24 cellular contexts compared by ENCODE assay signal in the genomic region with DNA sequence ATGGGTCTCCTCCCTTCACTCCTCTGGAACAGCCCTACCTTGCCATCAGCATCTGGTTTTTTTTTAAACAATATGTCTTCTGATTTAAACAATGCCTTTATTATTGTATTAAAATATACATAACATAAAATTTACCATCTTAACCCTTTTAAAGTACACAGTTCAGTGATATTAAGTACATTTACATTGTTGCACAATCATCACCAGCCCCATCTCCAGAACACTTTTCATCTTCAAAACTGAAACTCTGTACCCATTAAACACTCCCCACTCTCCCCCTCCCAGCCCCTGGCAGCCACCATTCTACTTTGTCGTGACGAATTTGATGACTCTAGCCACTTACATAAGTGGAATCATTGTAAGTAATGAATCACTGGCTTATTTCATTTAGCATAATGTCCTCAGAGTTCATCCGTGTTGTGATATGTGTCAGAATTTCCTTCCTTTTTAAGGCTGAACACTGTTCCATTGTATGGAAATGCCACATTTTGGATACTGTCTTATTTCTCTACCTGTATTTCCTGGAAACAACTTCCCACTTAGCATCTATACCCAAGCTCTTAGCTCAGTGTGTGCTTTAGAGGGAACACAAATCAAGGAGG. TPM values are rescaled to one million over a fixed set of nuclear protein-coding genes. Genes with fewer than 3 reads are reported as not detected.
A peak's percentile ranks its signal among the peaks of the same experiment; 100 is the strongest.
DNase-seq lines count a peak whose midpoint lies in the region; ATAC-seq, FAIRE-seq and TF ChIP-seq lines count a peak whose summit lies in the region.
"Had no signal": no experiment of that assay in that cellular context is flagged by ENCODE, and none has a peak within 500 bp of the region (broad histone marks: within the 10 kb centered on the region; RNA-seq: fewer than 3 reads in every experiment).

No MANE protein-coding gene starts in this region.

- CTCF ChIA-PET in mammary epithelial cell (lab: Charles Lee; ENCODE audit: low non-redundant PET), result no interaction called here
- CTCF ChIA-PET in MCF 10A (lab: Yijun Ruan, JAX), result interaction anchor here (0.6 kb wide), 1 partner anchor 753 kb away, joined by 4 read pairs; no protein-coding TSS in a partner anchor
- CTCF ChIA-PET in endothelial cell of umbilical vein (lab: Charles Lee), result interaction anchor here (1.9 kb wide), 1 partner anchor 10 kb away, joined by 9 read pairs; no protein-coding TSS in a partner anchor

- dilution Hi-C loops in mammary epithelial cell (cut with HindIII; ENCODE audit: low sequenced_read_pairs) (no loop called here), endothelial cell of umbilical vein (cut with MboI; ENCODE audit: extremely low pct_ligation_motif_present, low sequenced_read_pairs) (no loop called here)

- H3K9me2 ChIP-seq in Karpas-422 (replicated peaks; ENCODE audit: insufficient read depth, low read length), result no peaks in the 10 kb centered on the region

- ATAC-seq in GM18909 (IDR thresholded peaks at IDR 0.05; ENCODE audit: poor library complexity, unreplicated experiment), result no peak
- ATAC-seq in GM18505 (IDR thresholded peaks at IDR 0.05; ENCODE audit: unreplicated experiment), result no peak
- ATAC-seq: body of pancreas, gastrocnemius medialis had no signal

- H3K27me3 Mint-ChIP-seq in MCF 10A (ENCODE audit: insufficient read depth, unreplicated experiment), result no peaks in the 10 kb centered on the region

- no peak overlapping the region for H3K4me2 ChIP-seq in mammary epithelial cell (ENCODE audit: insufficient read depth, low read depth, low read length)
- peak overlapping the region; percentile 45 for H3K4me2 ChIP-seq in endothelial cell of umbilical vein (ENCODE audit: insufficient read depth, low read length)
- H3K4me2 ChIP-seq in Karpas-422 (ENCODE audit: low read depth, low read length, poor library complexity, severe bottlenecking), result no peak overlapping the region

- no peak overlapping the region for H3K27ac Mint-ChIP-seq in MCF 10A (ENCODE audit: low read depth, unreplicated experiment)

- no peaks in the 10 kb centered on the region for H3K9me1 ChIP-seq in endothelial cell of umbilical vein (replicated peaks; ENCODE audit: control insufficient read depth, extremely low read depth, insufficient read depth, low read length)

- 7% methylated on average over 3 of the region's 3 CpGs for WGBS in mammary epithelial cell (ENCODE audit: low coverage, missing lambda C conversion rate)

- H3K36me3 ChIP-seq in mammary epithelial cell (ENCODE audit: insufficient read depth, low read length), result no peaks in the 10 kb centered on the region
- H3K36me3 ChIP-seq in endothelial cell of umbilical vein (ENCODE audit: control insufficient read depth in 2 of 2, extremely low read depth in 1 of 2, insufficient read depth in 2 of 2, low read length in 2 of 2), result no peaks in the 10 kb centered on the region
- H3K36me3 ChIP-seq in Karpas-422 (ENCODE audit: insufficient read depth, low read length), result no peaks in the 10 kb centered on the region
- H3K36me3 ChIP-seq: gastrocnemius medialis, Peyer's patch, thyroid gland had no signal

- H3K79me2 ChIP-seq in mammary epithelial cell (ENCODE audit: insufficient read depth, low read length), result no peaks in the 10 kb centered on the region
- no peaks in the 10 kb centered on the region for H3K79me2 ChIP-seq in endothelial cell of umbilical vein (ENCODE audit: control insufficient read depth, insufficient read depth, low read length)
- no peaks in the 10 kb centered on the region for H3K79me2 ChIP-seq in Karpas-422 (ENCODE audit: low read length)

- no peaks in the 10 kb centered on the region for H3K4me1 Mint-ChIP-seq in MCF 10A (ENCODE audit: insufficient read depth, unreplicated experiment)
- H3K4me1 Mint-ChIP-seq: neural crest cell had no signal

- peak; percentile 92 for FAIRE-seq in endothelial cell of umbilical vein (lab: Jason Lieb, UNC)
- FAIRE-seq: islet of Langerhans had no signal

- no peak overlapping the region for H3K9ac ChIP-seq in mammary epithelial cell (ENCODE audit: insufficient read depth, low read length)
- H3K9ac ChIP-seq in endothelial cell of umbilical vein (replicated peaks; ENCODE audit: extremely low read depth, insufficient read depth, low read length), result no peak overlapping the region
- no peak overlapping the region for H3K9ac ChIP-seq in Karpas-422 (ENCODE audit: low read length)

- no peaks in the 10 kb centered on the region for H3K27me3 ChIP-seq in mammary epithelial cell (ENCODE audit: insufficient read depth, low read length)
- H3K27me3 ChIP-seq in endothelial cell of umbilical vein (ENCODE audit: control insufficient read depth in 2 of 2, insufficient read depth in 2 of 2, low read length in 2 of 2), result no peaks in the 10 kb centered on the region
- no peaks in the 10 kb centered on the region for H3K27me3 ChIP-seq in Karpas-422 (ENCODE audit: low read length)
- H3K27me3 ChIP-seq: gastrocnemius medialis, Peyer's patch, thyroid gland had no signal

- DNase-seq in mammary epithelial cell (peak; percentile 78), MCF 10A (ENCODE audit: unreplicated experiment) (no peak), RPMI7951 (ENCODE audit: low read depth) (peak; percentile 39), endothelial cell of umbilical vein (ENCODE audit: low read depth, low spot score) (peak; percentile 59), pulmonary artery endothelial cell (ENCODE audit: low read depth, low spot score) (peak; percentile 27), Karpas-422 (no peak)
- DNase-seq: activated CD8-positive, alpha-beta memory T cell treated with anti-CD3 and anti-CD28 coated beads for 24 hours; body of pancreas; gastrocnemius medialis; HCEC 1CT; NCI-H146; NCI-H510A treated with DMSO at 0.1 percent for 48 hours; NK-92 treated with Interleukin-12 subunit alpha and Interleukin-12 subunit beta, amount 100 ng/mL, for 24 hours; Peyer's patch; posterior cingulate gyrus; stimulated activated naive CD4-positive, alpha-beta T cell; thyroid gland had no signal

- no peak for TF ChIP-seq POLR2A in endothelial cell of umbilical vein (IDR thresholded peaks at IDR 0.05; ENCODE audit: low read depth, low read length)
- TF ChIP-seq POLR2A in GM18505 (IDR thresholded peaks at IDR 0.05; ENCODE audit: borderline replicate concordance, extremely low read depth, insufficient read depth, insufficient read length), result no peak

- in situ Hi-C loops in mammary epithelial cell (cut with MboI; ENCODE audit: low sequenced_read_pairs in 2 of 2), result no loop called here

- no peaks in the 10 kb centered on the region for H3K36me3 Mint-ChIP-seq in MCF 10A (ENCODE audit: insufficient read depth, unreplicated experiment)

- BruUV-seq in mammary epithelial cell (replicated peaks; lab: Mats Ljungman, UMichigan) (no TSS peak), MCF 10A (replicated peaks; lab: Mats Ljungman, UMichigan) (no TSS peak), endothelial cell of umbilical vein (replicated peaks; lab: Mats Ljungman, UMichigan) (no TSS peak)

- H3K4me3 Mint-ChIP-seq in MCF 10A (ENCODE audit: unreplicated experiment), result no peak overlapping the region
- H3K4me3 Mint-ChIP-seq: neural crest cell had no signal

- H3K9me3 ChIP-seq in mammary epithelial cell (replicated peaks; ENCODE audit: insufficient read depth, low read length), result no peaks in the 10 kb centered on the region
- no peaks in the 10 kb centered on the region for H3K9me3 ChIP-seq in endothelial cell of umbilical vein (replicated peaks; ENCODE audit: control insufficient read depth, insufficient read depth, low read length)
- no peaks in the 10 kb centered on the region for H3K9me3 ChIP-seq in Karpas-422 (ENCODE audit: low read length)
- H3K9me3 ChIP-seq: body of pancreas, gastrocnemius medialis, Peyer's patch, thyroid gland had no signal

- H4K20me1 ChIP-seq in mammary epithelial cell (ENCODE audit: insufficient read depth, low read length) (no peaks in the 10 kb centered on the region), endothelial cell of umbilical vein (replicated peaks; ENCODE audit: control insufficient read depth, extremely low read depth, insufficient read depth, low read length) (no peaks in the 10 kb centered on the region), Karpas-422 (ENCODE audit: insufficient read depth, low read depth, low read length) (no peaks in the 10 kb centered on the region)

- no peak for TF ChIP-seq CTCF in mammary epithelial cell (conservative IDR thresholded peaks at IDR 0.05 in 1 of 2, IDR thresholded peaks at IDR 0.05 in 1 of 2; ENCODE audit: extremely low read depth in 1 of 2, insufficient read depth in 1 of 2, low read depth in 1 of 2, low read length in 2 of 2)
- TF ChIP-seq CTCF in MCF 10A (IDR thresholded peaks at IDR 0.05; ENCODE audit: unreplicated experiment), result no peak
- no peak for TF ChIP-seq CTCF in endothelial cell of umbilical vein (IDR thresholded peaks at IDR 0.05; ENCODE audit: extremely low read depth in 1 of 2, insufficient read depth in 1 of 2, low read depth in 1 of 2, low read length in 2 of 2)

- intact Hi-C loops in mammary epithelial cell (cut with micrococcal nuclease) (no loop called here), MCF 10A (cut with micrococcal nuclease) (no loop called here), endothelial cell of umbilical vein (cut with micrococcal nuclease) (loop anchor here (1.0 kb wide), 1 partner anchor 10 kb away; no protein-coding TSS in a partner anchor)

- H3K4me1 ChIP-seq in mammary epithelial cell (ENCODE audit: insufficient read depth, low read length) (peaks cover 19% of the 10 kb centered on the region), endothelial cell of umbilical vein (ENCODE audit: control insufficient read depth, extremely low read depth, insufficient read depth, low read length) (peaks cover 13% of the 10 kb centered on the region), Karpas-422 (ENCODE audit: low read length) (no peaks in the 10 kb centered on the region)
- H3K4me1 ChIP-seq: body of pancreas, gastrocnemius medialis, Peyer's patch, thyroid gland had no signal

- H3K27ac ChIP-seq in mammary epithelial cell (ENCODE audit: insufficient read depth, low read depth, low read length) (peak overlapping the region; percentile 22), endothelial cell of umbilical vein (ENCODE audit: insufficient read depth, low read depth, low read length) (peak overlapping the region; percentile 76), Karpas-422 (ENCODE audit: low read length) (no peak overlapping the region)
- H3K27ac ChIP-seq: body of pancreas, gastrocnemius medialis, Peyer's patch, thyroid gland had no signal

- H3K9me3 Mint-ChIP-seq in MCF 10A (ENCODE audit: unreplicated experiment), result peaks cover 29% of the 10 kb centered on the region
- H3K9me3 Mint-ChIP-seq: neural crest cell had no signal

- POLR2A ChIA-PET in MCF 10A (lab: Yijun Ruan, JAX) (no interaction called here), endothelial cell of umbilical vein (lab: Charles Lee) (no interaction called here)

- H2AFZ ChIP-seq in mammary epithelial cell (ENCODE audit: low read depth, low read length), result peak overlapping the region; percentile 27
- H2AFZ ChIP-seq in endothelial cell of umbilical vein (ENCODE audit: low read depth, low read length), result peak overlapping the region; percentile 64
- H2AFZ ChIP-seq in Karpas-422 (ENCODE audit: low read length), result no peak overlapping the region

- H3K4me3 ChIP-seq in mammary epithelial cell (replicated peaks in 1 of 3; ENCODE audit: insufficient read depth in 1 of 3, low read depth in 2 of 3, low read length in 3 of 3), result no peak overlapping the region
- H3K4me3 ChIP-seq in endothelial cell of umbilical vein (replicated peaks in 1 of 3; ENCODE audit: insufficient read depth in 1 of 3, low read depth in 1 of 3, low read length in 3 of 3), result no peak overlapping the region
- no peak overlapping the region for H3K4me3 ChIP-seq in Karpas-422 (ENCODE audit: low read length)
- H3K4me3 ChIP-seq: body of pancreas, gastrocnemius medialis, Peyer's patch, thyroid gland had no signal

RNA-seq across cellular contexts. Expression of gene GGTLC1, which starts 28.7 kb away (rescaled TPM):
- not detected for total RNA-seq in mammary epithelial cell
- polyA plus RNA-seq in mammary epithelial cell, result not detected
- not detected for polyA minus RNA-seq in mammary epithelial cell
- not detected in 2 replicates for total RNA-seq in MCF 10A (2022)
- not detected in 2 replicates for total RNA-seq in RPMI7951 (2014; rRNA removed; shearing (Covaris generic))
- not detected in 2 replicates for total RNA-seq in endothelial cell of umbilical vein
- not detected in 2 replicates for polyA plus RNA-seq in endothelial cell of umbilical vein
- not detected in 2 replicates for polyA plus RNA-seq in endothelial cell of umbilical vein (2011; cell fraction: cytosol; rRNA removed)
- not detected in 2 replicates for polyA plus RNA-seq in endothelial cell of umbilical vein (2011; cell fraction: nucleus; rRNA removed)
- polyA plus RNA-seq in endothelial cell of umbilical vein (2012), result not detected in 2 replicates
- not detected in 2 replicates for polyA minus RNA-seq in endothelial cell of umbilical vein
- not detected for polyA minus RNA-seq in endothelial cell of umbilical vein (2011; cell fraction: cytosol; rRNA and poly(A)+ RNA removed)
- not detected in 2 replicates for polyA minus RNA-seq in endothelial cell of umbilical vein (2011; cell fraction: nucleus; rRNA and poly(A)+ RNA removed)
- total RNA-seq in pulmonary artery endothelial cell, result not detected in 2 replicates
- not detected in 2 replicates for total RNA-seq in Karpas-422 (2014; rRNA removed; shearing (Covaris generic); ENCODE audit: low replicate concordance)
- total RNA-seq: gastrocnemius medialis; lower leg skin; neural crest cell; Peyer's patch; skeletal muscle tissue; T-helper 2 cell treated with Interferon-gamma antibody and Interleukin-4, amounts not matched to agents 100 ng/mL and 5 ng/mL, for 36 hours had no signal

Comparison
In these comparisons a context has a peak if more than half of its experiments do, and no peak if none do; other contexts are left out.
1. DNase-seq: peak in mammary epithelial cell (single experiment), RPMI7951 (single experiment), endothelial cell of umbilical vein (single experiment) and pulmonary artery endothelial cell (single experiment); none in MCF 10A (single experiment) and Karpas-422 (single experiment).